ENCODE assay signal across 22 cellular contexts in the genomic region with DNA sequence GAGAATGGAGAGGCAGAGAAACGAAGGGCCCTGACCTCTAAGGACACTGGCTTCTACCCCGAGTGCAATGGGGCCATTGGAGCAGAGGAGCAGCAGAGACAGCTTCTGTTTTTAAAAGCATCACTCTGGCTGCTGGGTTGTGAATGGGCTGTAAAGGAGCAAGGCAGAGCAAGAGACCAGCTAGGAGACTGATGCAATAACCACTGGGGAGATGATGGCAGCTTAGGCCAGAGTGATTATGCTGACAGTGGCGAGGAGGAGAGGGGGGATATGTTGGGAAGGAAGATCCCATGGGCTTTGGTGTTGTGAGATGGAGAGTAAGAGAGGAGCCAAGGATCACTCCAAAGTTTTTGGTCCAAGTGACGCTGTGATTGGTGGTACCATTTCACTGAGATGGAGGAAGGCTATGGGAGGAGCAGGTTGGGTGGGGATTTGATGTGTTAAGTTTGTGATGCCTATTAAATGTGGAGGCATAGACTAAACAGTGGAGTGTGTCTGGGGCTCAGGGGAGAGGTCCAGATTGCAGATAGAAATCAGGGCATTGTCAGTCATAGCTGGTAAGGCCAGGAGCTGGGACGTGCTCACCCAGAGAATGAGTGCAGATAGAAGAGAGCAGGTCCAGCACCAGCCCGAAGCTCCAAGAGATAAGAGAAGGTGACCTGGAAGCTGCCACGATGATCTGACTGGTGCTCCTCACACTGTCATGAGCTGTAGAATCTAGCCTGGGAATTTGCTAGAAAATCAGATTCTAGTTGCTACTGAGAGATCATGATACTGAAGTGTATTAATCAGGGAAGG. TPM values are rescaled to one million over a fixed set of nuclear protein-coding genes. Genes with fewer than 3 reads are reported as not detected.
A peak's percentile ranks its signal among the peaks of the same experiment; 100 is the strongest.
DNase-seq lines count a peak whose midpoint lies in the region; ATAC-seq and TF ChIP-seq lines count a peak whose summit lies in the region.
"Had no signal": no experiment of that assay in that cellular context is flagged by ENCODE, and none has a peak within 500 bp of the region (broad histone marks: within the 10 kb centered on the region; RNA-seq: fewer than 3 reads in every experiment).

No MANE protein-coding gene starts in this region.

- no peaks in the 10 kb centered on the region for H3K9me3 Mint-ChIP-seq in stimulated activated naive CD8-positive, alpha-beta T cell treated with anti-CD3 and anti-CD28 coated beads, Interleukin-15, Interleukin-2, amounts not matched to agents 100 ng/mL and 50 ng/mL, for 24 hours
- no peaks in the 10 kb centered on the region for H3K9me3 Mint-ChIP-seq in effector memory CD8-positive, alpha-beta T cell
- no peaks in the 10 kb centered on the region for H3K9me3 Mint-ChIP-seq in type B pancreatic cell
- H3K9me3 Mint-ChIP-seq: H9 had no signal

- no peaks in the 10 kb centered on the region for H3K9me3 ChIP-seq in T-helper 17 cell (ENCODE audit: control insufficient read depth, low read length, poor library complexity, severe bottlenecking)
- H3K9me3 ChIP-seq: gastroesophageal sphincter, left lung, pancreas had no signal

- no peak for ATAC-seq in stimulated activated naive CD8-positive, alpha-beta T cell treated with anti-CD3 and anti-CD28 coated beads, Interleukin-15, Interleukin-2, amounts not matched to agents 100 U/mL and 50 U/mL, for 24 hours
- ATAC-seq in T-helper 17 cell = no peak
- no peak for ATAC-seq in effector memory CD8-positive, alpha-beta T cell (replicated peaks)
- ATAC-seq: gastroesophageal sphincter, left lung, PC-3 had no signal

- H3K4me1 Mint-ChIP-seq in stimulated activated naive CD8-positive, alpha-beta T cell treated with anti-CD3 and anti-CD28 coated beads, Interleukin-15, Interleukin-2, amounts not matched to agents 100 ng/mL and 50 ng/mL, for 24 hours (ENCODE audit: low read depth) = peaks cover 96% of the 10 kb centered on the region
- H3K4me1 Mint-ChIP-seq in T-helper 17 cell (peaks cover 76% of the 10 kb centered on the region), type B pancreatic cell (ENCODE audit: unreplicated experiment) (peaks cover 14% of the 10 kb centered on the region)
- peaks cover 71 to 79% of the 10 kb centered on the region in 2 donors for H3K4me1 Mint-ChIP-seq in effector memory CD8-positive, alpha-beta T cell (ENCODE audit: low read depth in 2 of 2)

- no peak overlapping the region for H3K4me3 Mint-ChIP-seq in stimulated activated naive CD8-positive, alpha-beta T cell treated with anti-CD3 and anti-CD28 coated beads, Interleukin-15, Interleukin-2, amounts not matched to agents 100 ng/mL and 50 ng/mL, for 24 hours
- H3K4me3 Mint-ChIP-seq in T-helper 17 cell (peak overlapping the region; percentile 96), type B pancreatic cell (no peak overlapping the region)
- peak overlapping the region; percentile 69 to 71 for H3K4me3 Mint-ChIP-seq in effector memory CD8-positive, alpha-beta T cell
- H3K4me3 Mint-ChIP-seq: H9 had no signal

- H3K27ac ChIP-seq in substantia nigra (ENCODE audit: low read depth, low read length, poor library complexity, severe bottlenecking) = no peak overlapping the region
- H3K27ac ChIP-seq: brain microvascular endothelial cell, gastroesophageal sphincter, HL-60, left lung, SK-N-MC had no signal

- peaks cover 39% of the 10 kb centered on the region for H3K36me3 Mint-ChIP-seq in stimulated activated naive CD8-positive, alpha-beta T cell treated with anti-CD3 and anti-CD28 coated beads, Interleukin-15, Interleukin-2, amounts not matched to agents 100 ng/mL and 50 ng/mL, for 24 hours (ENCODE audit: low read depth)
- H3K36me3 Mint-ChIP-seq in T-helper 17 cell (ENCODE audit: low read depth) = peaks cover 2% of the 10 kb centered on the region
- H3K36me3 Mint-ChIP-seq in effector memory CD8-positive, alpha-beta T cell (ENCODE audit: insufficient read depth) = peaks cover 3% of the 10 kb centered on the region
- no peaks in the 10 kb centered on the region for H3K36me3 Mint-ChIP-seq in type B pancreatic cell

- peak overlapping the region; percentile 57 for H3K27ac Mint-ChIP-seq in stimulated activated naive CD8-positive, alpha-beta T cell treated with anti-CD3 and anti-CD28 coated beads, Interleukin-15, Interleukin-2, amounts not matched to agents 100 ng/mL and 50 ng/mL, for 24 hours
- H3K27ac Mint-ChIP-seq in T-helper 17 cell (peak overlapping the region; percentile 98), type B pancreatic cell (peak overlapping the region; percentile 8)
- H3K27ac Mint-ChIP-seq in effector memory CD8-positive, alpha-beta T cell = peak overlapping the region; percentile 76 to 81

- no peak for DNase-seq in stimulated activated naive CD8-positive, alpha-beta T cell treated with anti-CD3 and anti-CD28 coated beads, Interleukin-15, Interleukin-2, amounts not matched to agents 100 U/mL and 50 U/mL, for 24 hours
- DNase-seq in T-helper 17 cell (no peak), type B pancreatic cell (ENCODE audit: extremely low spot score, unreplicated experiment) (no peak), COR-L47 (lab: John Stamatoyannopoulos, UW) (no peak), substantia nigra (lab: John Stamatoyannopoulos, UW) (no peak), GM03348 (ENCODE audit: low spot score) (no peak)
- no peak for DNase-seq in effector memory CD8-positive, alpha-beta T cell
- DNase-seq: activated naive CD4-positive, alpha-beta T cell treated with anti-CD3 and anti-CD28 coated beads, Interleukin-2, amount 50 U/mL, for 16 hours; brain microvascular endothelial cell; dermis blood vessel endothelial cell; erythroblast; H9; left lung; NCI-H2081; NCI-H524; pancreas; PC-3; stimulated activated CD4-positive, alpha-beta T cell treated with anti-CD3 and anti-CD28 coated beads, Interleukin-2, amount 100 ng/mL, for 48 hours had no signal

- H3K27me3 Mint-ChIP-seq in stimulated activated naive CD8-positive, alpha-beta T cell treated with anti-CD3 and anti-CD28 coated beads, Interleukin-15, Interleukin-2, amounts not matched to agents 100 ng/mL and 50 ng/mL, for 24 hours = no peaks in the 10 kb centered on the region
- H3K27me3 Mint-ChIP-seq in T-helper 17 cell (no peaks in the 10 kb centered on the region), type B pancreatic cell (no peaks in the 10 kb centered on the region)
- H3K27me3 Mint-ChIP-seq in effector memory CD8-positive, alpha-beta T cell = no peaks in the 10 kb centered on the region

- TF ChIP-seq CTCF in type B pancreatic cell (conservative IDR thresholded peaks at IDR 0.05) = no peak

RNA-seq across cellular contexts. Expression of a gene that starts 11.0 kb away (rescaled TPM):
- 10 to 100 TPM; 52.3 to 59.9 TPM for total RNA-seq in T-helper 17 cell
- total RNA-seq in type B pancreatic cell (ENCODE audit: low replicate concordance) = 14.0 and 17.9 TPM in 2 replicates

Comparison
In these comparisons a context has a peak if more than half of its experiments do, and no peak if none do; other contexts are left out.
1. H3K27ac Mint-ChIP-seq: peak in every context shown above with its lines; median percentile 98 in T-helper 17 cell; 78 in effector memory CD8-positive, alpha-beta T cell; 57 in stimulated activated naive CD8-positive, alpha-beta T cell treated with anti-CD3 and anti-CD28 coated beads, Interleukin-15, Interleukin-2, amounts not matched to agents 100 ng/mL and 50 ng/mL, for 24 hours; 8 in type B pancreatic cell.
2. H3K4me3 Mint-ChIP-seq: peak in T-helper 17 cell (single experiment) and effector memory CD8-positive, alpha-beta T cell (2 of 2); none in stimulated activated naive CD8-positive, alpha-beta T cell treated with anti-CD3 and anti-CD28 coated beads, Interleukin-15, Interleukin-2, amounts not matched to agents 100 ng/mL and 50 ng/mL, for 24 hours (single experiment) and type B pancreatic cell (single experiment).